In genomic region chr13:100659578-100659977, GRCh38 we compare ENCODE assay signal across 34 cellular contexts. TPM values are rescaled to one million over a fixed set of nuclear protein-coding genes. Genes with fewer than 3 reads are reported as not detected.
DNase-seq lines count a peak whose midpoint lies in the region; ATAC-seq, FAIRE-seq and TF ChIP-seq lines count a peak whose summit lies in the region.
"Had no signal": no experiment of that assay in that cellular context is flagged by ENCODE, and none has a peak within 500 bp of the region (broad histone marks: within the 10 kb centered on the region; RNA-seq: fewer than 3 reads in every experiment).

No MANE protein-coding gene starts in this region.

- H3K9me2 ChIP-seq in OCI-LY7 (ENCODE audit: insufficient read depth, low read length): no peaks in the 10 kb centered on the region

- H3K27me3 Mint-ChIP-seq in activated CD8-positive, alpha-beta T cell treated with anti-CD3 and anti-CD28 coated beads, Interleukin-2, amount 10 ng/mL, durations not matched to agents 7 days and 5 days (ENCODE audit: low read depth): no peaks in the 10 kb centered on the region
- H3K27me3 Mint-ChIP-seq in activated CD8-positive, alpha-beta T cell treated with anti-CD3 and anti-CD28 coated beads for 36 hours: no peaks in the 10 kb centered on the region
- H3K27me3 Mint-ChIP-seq in immature natural killer cell (ENCODE audit: low read depth in 3 of 3): peaks cover 3 to 7% (median 4%) of the 10 kb centered on the region in 3 donors
- H3K27me3 Mint-ChIP-seq: activated naive CD8-positive, alpha-beta T cell; dendritic cell treated with granulocyte-macrophage colony-stimulating factor and Interleukin-4, amounts not matched to agents 40 ng/mL and 50 ng/mL, for 4 days; naive thymus-derived CD8-positive, alpha-beta T cell had no signal

- peaks cover 70% of the 10 kb centered on the region for H3K36me3 Mint-ChIP-seq in activated CD8-positive, alpha-beta T cell treated with anti-CD3 and anti-CD28 coated beads, Interleukin-2, amount 10 ng/mL, durations not matched to agents 7 days and 5 days (ENCODE audit: low read depth)
- peaks cover 43% of the 10 kb centered on the region for H3K36me3 Mint-ChIP-seq in activated CD8-positive, alpha-beta T cell treated with anti-CD3 and anti-CD28 coated beads for 36 hours (ENCODE audit: low read depth)
- peaks cover 20 to 50% (median 27%) of the 10 kb centered on the region in 3 donors for H3K36me3 Mint-ChIP-seq in immature natural killer cell

- peaks cover 36% of the 10 kb centered on the region for H3K4me1 Mint-ChIP-seq in activated CD8-positive, alpha-beta T cell treated with anti-CD3 and anti-CD28 coated beads, Interleukin-2, amount 10 ng/mL, durations not matched to agents 7 days and 5 days (ENCODE audit: low read depth)
- peaks cover 18% of the 10 kb centered on the region for H3K4me1 Mint-ChIP-seq in activated CD8-positive, alpha-beta T cell treated with anti-CD3 and anti-CD28 coated beads for 36 hours (ENCODE audit: low read depth)
- peaks cover 66 to 82% of the 10 kb centered on the region in 2 donors for H3K4me1 Mint-ChIP-seq in immature natural killer cell

- no peak for ATAC-seq in activated CD8-positive, alpha-beta T cell treated with anti-CD3 and anti-CD28 coated beads, Interleukin-2, amount 10 ng/mL, durations not matched to agents 7 days and 5 days
- ATAC-seq in activated CD8-positive, alpha-beta T cell treated with anti-CD3 and anti-CD28 coated beads for 36 hours: no peak
- ATAC-seq: foreskin keratinocyte; heart right ventricle; left cardiac atrium; naive thymus-derived CD8-positive, alpha-beta T cell; Right ventricle myocardium inferior; SK-N-SH treated with all-trans-retinoic acid at 6 μM for 48 hours had no signal

- no peaks in the 10 kb centered on the region for H3K9me3 ChIP-seq in OCI-LY7 (ENCODE audit: low read length)
- H3K9me3 ChIP-seq: ascending aorta, esophagus squamous epithelium, heart right ventricle, suprapubic skin had no signal

- no peak overlapping the region for H3K4me2 ChIP-seq in OCI-LY7 (ENCODE audit: low read length)

- no peaks in the 10 kb centered on the region for H3K9me3 Mint-ChIP-seq in activated CD8-positive, alpha-beta T cell treated with anti-CD3 and anti-CD28 coated beads, Interleukin-2, amount 10 ng/mL, durations not matched to agents 7 days and 5 days (ENCODE audit: insufficient read depth)
- H3K9me3 Mint-ChIP-seq in activated CD8-positive, alpha-beta T cell treated with anti-CD3 and anti-CD28 coated beads for 36 hours: no peaks in the 10 kb centered on the region
- H3K9me3 Mint-ChIP-seq in immature natural killer cell: no peaks in the 10 kb centered on the region
- H3K9me3 Mint-ChIP-seq: dendritic cell treated with granulocyte-macrophage colony-stimulating factor and Interleukin-4, amounts not matched to agents 40 ng/mL and 50 ng/mL, for 4 days; naive thymus-derived CD8-positive, alpha-beta T cell; T-helper 1 cell treated with Interleukin-12 subunit alpha and Interleukin-12 subunit beta and Interleukin-4 antibody, amounts not matched to agents 30 μg/mL and 1 μg/mL, for 36 hours had no signal

- DNase-seq in activated CD8-positive, alpha-beta T cell treated with anti-CD3 and anti-CD28 coated beads, Interleukin-2, amount 10 ng/mL, durations not matched to agents 7 days and 5 days: no peak
- no peak for DNase-seq in activated CD8-positive, alpha-beta T cell treated with anti-CD3 and anti-CD28 coated beads for 36 hours
- DNase-seq in caudate nucleus (lab: John Stamatoyannopoulos, UW) (no peak), immature natural killer cell (no peak), frontal cortex (ENCODE audit: low spot score in 2 of 2) (no peak), germinal center (ENCODE audit: low spot score) (no peak), OCI-LY7 (ENCODE audit: low spot score) (no peak)
- DNase-seq: activated CD8-positive, alpha-beta memory T cell treated with anti-CD3 and anti-CD28 coated beads for 24 hours; activated effector memory CD4-positive, alpha-beta T cell treated with anti-CD3 and anti-CD28 coated beads, Interleukin-2, amount 50 U/mL, for 16 hours; activated T-cell treated with anti-CD3 and anti-CD28 coated beads, Interleukin-2, amount 50 U/mL, for 1 hour; Calu3; DMS79; esophagus squamous epithelium; foreskin keratinocyte; GOT3; heart right ventricle; left cardiac atrium; naive thymus-derived CD8-positive, alpha-beta T cell; NCI-H1417 treated with DMSO at 0.1 percent for 48 hours; NCI-H2081; NCI-H345; NCI-H69; stimulated activated naive CD4-positive, alpha-beta T cell had no signal

- CTCF ChIA-PET in activated CD8-positive, alpha-beta T cell treated with anti-CD3 and anti-CD28 coated beads, Interleukin-2, amount 10 ng/mL, durations not matched to agents 7 days and 5 days (lab: Charles Lee): interaction anchor here (0.9 to 1.6 kb wide), 2 partner anchors 15 to 45 kb away, joined by 3 read pairs; no protein-coding TSS in a partner anchor
- CTCF ChIA-PET in activated CD8-positive, alpha-beta T cell treated with anti-CD3 and anti-CD28 coated beads for 36 hours (lab: Charles Lee): no interaction called here
- CTCF ChIA-PET in OCI-LY7 (lab: Charles Lee; ENCODE audit: unreplicated experiment): no interaction called here

- intact Hi-C loops in activated CD8-positive, alpha-beta T cell treated with anti-CD3 and anti-CD28 coated beads for 36 hours (cut with micrococcal nuclease): no loop called here
- intact Hi-C loops in OCI-LY7 (cut with micrococcal nuclease; ENCODE audit: unreplicated experiment): no loop called here

- no peak for FAIRE-seq in frontal cortex (lab: Jason Lieb, UNC)
- FAIRE-seq: endometrium had no signal

- H3K27ac Mint-ChIP-seq in activated CD8-positive, alpha-beta T cell treated with anti-CD3 and anti-CD28 coated beads, Interleukin-2, amount 10 ng/mL, durations not matched to agents 7 days and 5 days: peak overlapping the region; percentile 45
- no peak overlapping the region for H3K27ac Mint-ChIP-seq in activated CD8-positive, alpha-beta T cell treated with anti-CD3 and anti-CD28 coated beads for 36 hours
- peak overlapping the region in 2 of 6 donors; percentile 40 to 61 for H3K27ac Mint-ChIP-seq in immature natural killer cell
- H3K27ac Mint-ChIP-seq: activated naive CD8-positive, alpha-beta T cell; dendritic cell treated with granulocyte-macrophage colony-stimulating factor and Interleukin-4, amounts not matched to agents 40 ng/mL and 50 ng/mL, for 4 days; T-helper 1 cell treated with Interleukin-12 subunit alpha and Interleukin-12 subunit beta and Interleukin-4 antibody, amounts not matched to agents 30 μg/mL and 1 μg/mL, for 36 hours had no signal

- no peaks in the 10 kb centered on the region for H4K20me1 ChIP-seq in OCI-LY7 (ENCODE audit: insufficient read depth, low read length)

- no peaks in the 10 kb centered on the region for H3K79me2 ChIP-seq in OCI-LY7 (ENCODE audit: insufficient read depth, low read depth, low read length)

- BruUV-seq in OCI-LY7 (replicated peaks; lab: Mats Ljungman, UMichigan): no TSS peak

- POLR2A ChIA-PET in activated CD8-positive, alpha-beta T cell treated with anti-CD3 and anti-CD28 coated beads, Interleukin-2, amount 10 ng/mL, durations not matched to agents 7 days and 5 days (lab: Charles Lee): no interaction called here
- POLR2A ChIA-PET in activated CD8-positive, alpha-beta T cell treated with anti-CD3 and anti-CD28 coated beads for 36 hours (lab: Charles Lee): no interaction called here
- POLR2A ChIA-PET in OCI-LY7 (lab: Charles Lee): no interaction called here

- H3K4me3 Mint-ChIP-seq in activated CD8-positive, alpha-beta T cell treated with anti-CD3 and anti-CD28 coated beads, Interleukin-2, amount 10 ng/mL, durations not matched to agents 7 days and 5 days: no peak overlapping the region
- H3K4me3 Mint-ChIP-seq in activated CD8-positive, alpha-beta T cell treated with anti-CD3 and anti-CD28 coated beads for 36 hours: no peak overlapping the region
- H3K4me3 Mint-ChIP-seq in immature natural killer cell: peak overlapping the region; percentile 27 to 92 (median 76)
- H3K4me3 Mint-ChIP-seq: activated naive CD8-positive, alpha-beta T cell; dendritic cell treated with granulocyte-macrophage colony-stimulating factor and Interleukin-4, amounts not matched to agents 40 ng/mL and 50 ng/mL, for 4 days; naive thymus-derived CD8-positive, alpha-beta T cell; T-helper 1 cell treated with Interleukin-12 subunit alpha and Interleukin-12 subunit beta and Interleukin-4 antibody, amounts not matched to agents 30 μg/mL and 1 μg/mL, for 36 hours had no signal

- no peaks in the 10 kb centered on the region; the same call in 1 of the 2 replicates for H3K36me3 ChIP-seq in OCI-LY7 (ENCODE audit: insufficient read depth, low read length)

- H3K4me1 ChIP-seq in OCI-LY7 (ENCODE audit: insufficient read depth, low read length, poor library complexity, severe bottlenecking): peaks cover 14% of the 10 kb centered on the region
- H3K4me1 ChIP-seq: ascending aorta, esophagus squamous epithelium, foreskin keratinocyte had no signal

- H3K27ac ChIP-seq in caudate nucleus (ENCODE audit: low read depth, low read length) (peak overlapping the region; percentile 97), temporal lobe (ENCODE audit: low read depth, low read length) (peak overlapping the region; percentile 99), OCI-LY7 (ENCODE audit: low read depth, low read length, poor library complexity, severe bottlenecking) (no peak overlapping the region)
- H3K27ac ChIP-seq: ascending aorta, esophagus squamous epithelium, foreskin keratinocyte, heart right ventricle, HL-60, suprapubic skin had no signal

- TF ChIP-seq CTCF in activated CD8-positive, alpha-beta T cell treated with anti-CD3 and anti-CD28 coated beads for 36 hours (IDR thresholded peaks at IDR 0.05): no peak
- TF ChIP-seq CTCF in OCI-LY7 (conservative IDR thresholded peaks at IDR 0.05; ENCODE audit: low read length): no peak

- no peak overlapping the region for H3K4me3 ChIP-seq in OCI-LY7 (ENCODE audit: low read depth, low read length, poor library complexity, severe bottlenecking)
- H3K4me3 ChIP-seq: ascending aorta, esophagus squamous epithelium, heart right ventricle, lung, suprapubic skin had no signal

- no peak overlapping the region for H2AFZ ChIP-seq in OCI-LY7 (ENCODE audit: low read length)

RNA-seq across cellular contexts. Expression of gene TMTC4, which starts 15.0 kb away (rescaled TPM):
- total RNA-seq in activated CD8-positive, alpha-beta T cell treated with anti-CD3 and anti-CD28 coated beads, Interleukin-2, amount 10 ng/mL, durations not matched to agents 7 days and 5 days: 10 to 100 TPM; 26.8 to 27.5 TPM
- total RNA-seq in activated CD8-positive, alpha-beta T cell treated with anti-CD3 and anti-CD28 coated beads for 36 hours: 10 to 100 TPM; 13.3 to 16.1 TPM
- polyA plus RNA-seq in immature natural killer cell: 1 to 10 TPM; 2.2 to 6.5 (median 5.8) TPM
- 52.1 TPM for total RNA-seq in temporal lobe
- 73.0 TPM for total RNA-seq in frontal cortex
- total RNA-seq in OCI-LY7 (2014; rRNA removed; shearing (Covaris generic)): 19.8 and 24.9 TPM in 2 replicates
- total RNA-seq in OCI-LY7 (2022): 15.7 and 19.4 TPM in 2 replicates

Comparison
In these comparisons a context has a peak if more than half of its experiments do, and no peak if none do; other contexts are left out.
1. H3K4me3 Mint-ChIP-seq: peak in immature natural killer cell (5 of 5); none in activated CD8-positive, alpha-beta T cell treated with anti-CD3 and anti-CD28 coated beads, Interleukin-2, amount 10 ng/mL, durations not matched to agents 7 days and 5 days (single experiment) and activated CD8-positive, alpha-beta T cell treated with anti-CD3 and anti-CD28 coated beads for 36 hours (single experiment).